1 cellular context compared by ENCODE assay signal in the genomic region with DNA sequence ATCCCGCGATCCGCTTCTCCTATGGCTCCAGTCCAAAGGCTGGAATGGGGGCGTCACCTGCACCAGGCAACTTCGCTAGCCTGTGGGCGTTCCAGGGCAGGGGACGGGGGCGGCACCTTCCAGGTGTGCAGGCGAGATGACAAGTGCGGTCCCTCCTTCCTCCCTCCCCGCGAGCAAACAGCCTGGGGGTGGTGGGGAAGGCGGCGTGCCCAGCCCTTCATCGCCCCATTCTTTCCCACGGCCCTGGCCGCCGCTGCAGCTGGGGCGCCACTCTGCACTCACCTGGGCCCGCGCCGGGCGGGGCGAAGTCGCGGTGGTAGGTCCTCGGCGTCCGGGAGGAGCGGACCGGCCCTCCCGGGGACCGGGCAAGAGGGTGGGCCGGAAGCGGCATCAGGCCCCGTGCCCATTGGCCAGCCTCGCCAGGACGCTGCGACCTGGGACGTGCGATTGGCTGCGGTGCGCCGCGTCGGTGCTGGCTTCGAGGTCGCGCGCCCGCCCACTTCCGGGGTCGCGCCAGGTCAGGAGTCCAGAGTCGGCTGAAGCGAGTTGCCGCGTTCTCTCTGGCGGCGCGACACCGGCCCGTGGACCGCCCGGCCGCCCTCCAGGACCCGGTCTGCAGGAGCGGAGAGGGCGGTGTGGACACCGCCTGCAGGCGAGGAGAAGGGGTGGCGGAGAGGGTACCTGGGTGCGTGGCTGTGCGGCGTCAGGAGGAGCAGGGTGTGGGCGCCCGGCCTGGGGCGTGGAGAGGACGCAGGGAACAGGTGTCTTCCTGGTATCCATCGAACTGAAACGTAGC.
TF ChIP-seq lines count a peak whose summit lies in the region.

A gene with protein sequence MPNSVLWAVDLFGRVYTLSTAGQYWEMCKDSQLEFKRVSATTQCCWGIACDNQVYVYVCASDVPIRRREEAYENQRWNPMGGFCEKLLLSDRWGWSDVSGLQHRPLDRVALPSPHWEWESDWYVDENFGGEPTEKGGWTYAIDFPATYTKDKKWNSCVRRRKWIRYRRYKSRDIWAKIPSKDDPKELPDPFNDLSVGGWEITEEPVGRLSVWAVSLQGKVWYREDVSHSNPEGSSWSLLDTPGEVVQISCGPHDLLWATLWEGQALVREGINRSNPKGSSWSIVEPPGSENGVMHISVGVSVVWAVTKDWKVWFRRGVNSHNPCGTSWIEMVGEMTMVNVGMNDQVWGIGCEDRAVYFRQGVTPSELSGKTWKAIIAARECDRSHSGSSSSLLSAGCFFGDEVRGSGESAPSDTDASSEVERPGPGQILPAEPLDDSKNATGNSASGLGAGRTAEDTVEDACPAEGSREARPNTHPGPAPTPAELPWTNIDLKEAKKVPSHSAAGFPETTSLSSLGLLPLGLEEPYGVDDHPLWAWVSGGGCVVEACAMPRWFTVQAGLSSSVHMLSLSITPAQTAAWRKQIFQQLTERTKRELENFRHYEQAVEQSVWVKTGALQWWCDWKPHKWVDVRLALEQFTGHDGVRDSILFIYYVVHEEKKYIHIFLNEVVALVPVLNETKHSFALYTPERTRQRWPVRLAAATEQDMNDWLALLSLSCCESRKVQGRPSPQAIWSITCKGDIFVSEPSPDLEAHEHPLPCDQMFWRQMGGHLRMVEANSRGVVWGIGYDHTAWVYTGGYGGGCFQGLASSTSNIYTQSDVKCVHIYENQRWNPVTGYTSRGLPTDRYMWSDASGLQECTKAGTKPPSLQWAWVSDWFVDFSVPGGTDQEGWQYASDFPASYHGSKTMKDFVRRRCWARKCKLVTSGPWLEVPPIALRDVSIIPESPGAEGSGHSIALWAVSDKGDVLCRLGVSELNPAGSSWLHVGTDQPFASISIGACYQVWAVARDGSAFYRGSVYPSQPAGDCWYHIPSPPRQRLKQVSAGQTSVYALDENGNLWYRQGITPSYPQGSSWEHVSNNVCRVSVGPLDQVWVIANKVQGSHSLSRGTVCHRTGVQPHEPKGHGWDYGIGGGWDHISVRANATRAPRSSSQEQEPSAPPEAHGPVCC (minus strand): TSS at position 389 of the 796 bp plus-strand sequence. CDS start 6,086 bp downstream, outside the sequence.

TF ChIP-seq in HepG2, 621 proteins besides CTCF, POLR2A, EP300 and RAD21 (continued from another document and continues in another):
- peak; percentile 94 for TF ChIP-seq ZNF639 (CRISPR knock-in tag; conservative IDR thresholded peaks at IDR 0.05)
- TF ChIP-seq DMAP1 (CRISPR knock-in tag; IDR thresholded peaks at IDR 0.05): peak; percentile 78
- no peak for TF ChIP-seq MEF2D (CRISPR knock-in tag; IDR thresholded peaks at IDR 0.05)
- peak; percentile 82; the same call in 1 of the 2 replicates for TF ChIP-seq ERF (CRISPR knock-in tag; IDR thresholded peaks at IDR 0.05)
- TF ChIP-seq NR1H2 (CRISPR knock-in tag; IDR thresholded peaks at IDR 0.05; ENCODE audit: borderline replicate concordance, low read depth): no peak
- TF ChIP-seq THAP8 (CRISPR knock-in tag; IDR thresholded peaks at IDR 0.05; ENCODE audit: borderline replicate concordance): no peak; the same call in 1 of the 2 replicates
- no peak for TF ChIP-seq NFRKB (IDR thresholded peaks at IDR 0.05)
- TF ChIP-seq KLF16 (CRISPR knock-in tag; IDR thresholded peaks at IDR 0.05): peak in 1 of 2 experiments; percentile 81; a peak in 2 of 4 replicates
- TF ChIP-seq SRSF1 (optimal IDR thresholded peaks at IDR 0.05; ENCODE audit: low read depth, low read length): peak; percentile 31
- no peak; the same call in 1 of the 2 replicates for TF ChIP-seq ZNF431 (CRISPR knock-in tag; IDR thresholded peaks at IDR 0.05; ENCODE audit: borderline replicate concordance, low read depth)
- peak; percentile 69 for TF ChIP-seq TMF1 (CRISPR knock-in tag; IDR thresholded peaks at IDR 0.05; ENCODE audit: low read depth)
- 0 out of 2 replicates have a peak, but pooled peaks have one; percentile 18 for TF ChIP-seq SIN3A (IDR thresholded peaks at IDR 0.05; ENCODE audit: borderline replicate concordance, low read depth, low read length)
- TF ChIP-seq ZNF747 (CRISPR knock-in tag; IDR thresholded peaks at IDR 0.05; ENCODE audit: borderline replicate concordance): peak; percentile 64; the same call in 1 of the 2 replicates
- TF ChIP-seq ZFYVE20 (CRISPR knock-in tag; IDR thresholded peaks at IDR 0.05; ENCODE audit: borderline replicate concordance, low read depth): no peak
- peak; percentile 27 to 82; a peak in 3 of 4 replicates for TF ChIP-seq HMGXB4 (CRISPR knock-in tag; IDR thresholded peaks at IDR 0.05; ENCODE audit: borderline replicate concordance in 1 of 2, low read depth in 1 of 2)
- TF ChIP-seq MYNN (CRISPR knock-in tag; IDR thresholded peaks at IDR 0.05; ENCODE audit: low read depth): no peak
- TF ChIP-seq ZFP91 (CRISPR knock-in tag; IDR thresholded peaks at IDR 0.05; ENCODE audit: borderline replicate concordance): peak; percentile 93
- TF ChIP-seq TOE1 (CRISPR knock-in tag; IDR thresholded peaks at IDR 0.05): 0 out of 2 replicates have a peak, but pooled peaks have one; percentile 35
- peak; percentile 65; the same call in 1 of the 2 replicates for TF ChIP-seq ZNF724P (CRISPR knock-in tag; IDR thresholded peaks at IDR 0.05; ENCODE audit: borderline replicate concordance)
- no peak for TF ChIP-seq ZNF619 (CRISPR knock-in tag; IDR thresholded peaks at IDR 0.05)
- no peak; the same call in 1 of the 2 replicates for TF ChIP-seq SIN3B (IDR thresholded peaks at IDR 0.05; ENCODE audit: low read length)
- TF ChIP-seq RFXANK (CRISPR knock-in tag; IDR thresholded peaks at IDR 0.05): no peak
- TF ChIP-seq PATZ1 (CRISPR knock-in tag; IDR thresholded peaks at IDR 0.05): peak; percentile 64
- TF ChIP-seq SYNCRIP (IDR thresholded peaks at IDR 0.05; ENCODE audit: insufficient read depth, low read depth, low read length): no peak
- TF ChIP-seq CCDC6 (CRISPR knock-in tag; IDR thresholded peaks at IDR 0.05): 0 out of 2 replicates have a peak, but pooled peaks have one; percentile 54
- TF ChIP-seq TEAD2 (CRISPR knock-in tag; IDR thresholded peaks at IDR 0.05): no peak
- TF ChIP-seq, protein P1, sequence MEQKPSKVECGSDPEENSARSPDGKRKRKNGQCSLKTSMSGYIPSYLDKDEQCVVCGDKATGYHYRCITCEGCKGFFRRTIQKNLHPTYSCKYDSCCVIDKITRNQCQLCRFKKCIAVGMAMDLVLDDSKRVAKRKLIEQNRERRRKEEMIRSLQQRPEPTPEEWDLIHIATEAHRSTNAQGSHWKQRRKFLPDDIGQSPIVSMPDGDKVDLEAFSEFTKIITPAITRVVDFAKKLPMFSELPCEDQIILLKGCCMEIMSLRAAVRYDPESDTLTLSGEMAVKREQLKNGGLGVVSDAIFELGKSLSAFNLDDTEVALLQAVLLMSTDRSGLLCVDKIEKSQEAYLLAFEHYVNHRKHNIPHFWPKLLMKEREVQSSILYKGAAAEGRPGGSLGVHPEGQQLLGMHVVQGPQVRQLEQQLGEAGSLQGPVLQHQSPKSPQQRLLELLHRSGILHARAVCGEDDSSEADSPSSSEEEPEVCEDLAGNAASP (CRISPR knock-in tag; IDR thresholded peaks at IDR 0.05; ENCODE audit: borderline replicate concordance): peak; percentile 100
- TF ChIP-seq, protein P2, sequence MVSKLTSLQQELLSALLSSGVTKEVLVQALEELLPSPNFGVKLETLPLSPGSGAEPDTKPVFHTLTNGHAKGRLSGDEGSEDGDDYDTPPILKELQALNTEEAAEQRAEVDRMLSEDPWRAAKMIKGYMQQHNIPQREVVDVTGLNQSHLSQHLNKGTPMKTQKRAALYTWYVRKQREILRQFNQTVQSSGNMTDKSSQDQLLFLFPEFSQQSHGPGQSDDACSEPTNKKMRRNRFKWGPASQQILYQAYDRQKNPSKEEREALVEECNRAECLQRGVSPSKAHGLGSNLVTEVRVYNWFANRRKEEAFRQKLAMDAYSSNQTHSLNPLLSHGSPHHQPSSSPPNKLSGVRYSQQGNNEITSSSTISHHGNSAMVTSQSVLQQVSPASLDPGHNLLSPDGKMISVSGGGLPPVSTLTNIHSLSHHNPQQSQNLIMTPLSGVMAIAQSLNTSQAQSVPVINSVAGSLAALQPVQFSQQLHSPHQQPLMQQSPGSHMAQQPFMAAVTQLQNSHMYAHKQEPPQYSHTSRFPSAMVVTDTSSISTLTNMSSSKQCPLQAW (CRISPR knock-in tag; IDR thresholded peaks at IDR 0.05): 0 out of 2 replicates have a peak, but pooled peaks have one; percentile 41
- TF ChIP-seq KAT7 (CRISPR knock-in tag; IDR thresholded peaks at IDR 0.05; ENCODE audit: borderline replicate concordance): peak; percentile 86
- no peak for TF ChIP-seq ATAD3A (CRISPR knock-in tag; IDR thresholded peaks at IDR 0.05)
- TF ChIP-seq DR1 (CRISPR knock-in tag; IDR thresholded peaks at IDR 0.05): peak; percentile 78
- no peak for TF ChIP-seq PAWR (CRISPR knock-in tag; IDR thresholded peaks at IDR 0.05; ENCODE audit: borderline replicate concordance)
- no peak for TF ChIP-seq ZNF350 (CRISPR knock-in tag; IDR thresholded peaks at IDR 0.05; ENCODE audit: borderline replicate concordance, low read depth)
- TF ChIP-seq ZNF33A (CRISPR knock-in tag; IDR thresholded peaks at IDR 0.05; ENCODE audit: borderline replicate concordance): no peak
- TF ChIP-seq ISL2 (CRISPR knock-in tag; IDR thresholded peaks at IDR 0.05): peak; percentile 47; the same call in 1 of the 2 replicates
